ENCODE assay signal across 8 cellular contexts in the genomic region with DNA sequence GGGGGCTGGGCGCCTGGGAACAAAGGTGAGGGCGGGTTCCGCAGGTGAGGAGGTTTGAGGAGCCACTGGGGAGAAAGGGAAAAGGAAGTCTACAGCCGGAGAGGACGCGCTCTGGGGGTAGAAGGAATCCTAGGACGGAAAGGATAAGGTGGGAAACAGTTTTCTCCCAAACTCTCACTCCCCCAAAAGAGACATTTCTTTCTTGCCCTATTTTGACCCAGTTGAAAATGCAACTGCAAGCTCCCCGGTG. TPM values are rescaled to one million over a fixed set of nuclear protein-coding genes. Genes with fewer than 3 reads are reported as not detected.
DNase-seq lines count a peak whose midpoint lies in the region; ATAC-seq and TF ChIP-seq lines count a peak whose summit lies in the region.

No MANE protein-coding gene starts in this region.

- H3K27ac Mint-ChIP-seq in activated naive CD8-positive, alpha-beta T cell treated with anti-CD3 and anti-CD28 coated beads, Interleukin-2, amount 10 ng/mL, durations not matched to agents 7 days and 5 days: peak overlapping the region; percentile 95

- peak overlapping the region; percentile 42; the same call in 1 of the 2 replicates for H3K27ac ChIP-seq in ACC112 (ENCODE audit: low read depth, low read length)
- H3K27ac ChIP-seq in HCT116 (ENCODE audit: low read depth, low read length): peak overlapping the region; percentile 99
- H3K27ac ChIP-seq in thyroid gland: peak overlapping the region; percentile 96 to 98 (median 98)

- peak overlapping the region; percentile 93 for H2AFZ ChIP-seq in ACC112 (ENCODE audit: low read length, unreplicated experiment)
- H2AFZ ChIP-seq in HCT116 (ENCODE audit: low read depth, low read length, poor library complexity, severe bottlenecking): no peak overlapping the region

- ATAC-seq in HCT116 (peak; percentile 24), left lobe of liver (peak; percentile 20)
- no peak for ATAC-seq in activated naive CD8-positive, alpha-beta T cell treated with anti-CD3 and anti-CD28 coated beads, Interleukin-2, amount 10 ng/mL, durations not matched to agents 7 days and 5 days (ENCODE audit: low read depth)

- peaks cover 16% of the 10 kb centered on the region for H3K4me1 ChIP-seq in ACC112 (ENCODE audit: control insufficient read depth, insufficient read depth, low read length, unreplicated experiment)
- H3K4me1 ChIP-seq in HCT116 (ENCODE audit: control insufficient read depth in 1 of 2, insufficient read depth in 2 of 2, low read length in 2 of 2): peaks cover 12 to 23% of the 10 kb centered on the region in 2 experiments
- peaks cover 25 to 33% of the 10 kb centered on the region in 2 donors for H3K4me1 ChIP-seq in thyroid gland

- H3K27me3 ChIP-seq in ACC112 (ENCODE audit: insufficient read depth, low read length) (no peaks in the 10 kb centered on the region), HCT116 (ENCODE audit: insufficient read depth, low read length) (no peaks in the 10 kb centered on the region), thyroid gland (no peaks in the 10 kb centered on the region)

- POLR2A ChIA-PET in HCT116 (lab: Charles Lee): interaction anchor here (0.9 to 1.9 kb wide), 6 partner anchors 8 to 88 kb away, joined by 3 to 11 read pairs (median 4); no protein-coding TSS in a partner anchor
- POLR2A ChIA-PET in activated naive CD8-positive, alpha-beta T cell treated with anti-CD3 and anti-CD28 coated beads, Interleukin-2, amount 10 ng/mL, durations not matched to agents 7 days and 5 days (lab: Charles Lee): interaction anchor here (0.6 to 3.2 kb wide), 15 partner anchors 9 to 1398 kb away, joined by 3 to 26 read pairs (median 5); a partner anchor contains a TSS

- intact Hi-C loops in HCT116 (cut with micrococcal nuclease): loop anchor here (5.0 to 10.0 kb wide), 2 partner anchors 169 to 226 kb away; a partner anchor contains a TSS
- intact Hi-C loops in thyroid gland (cut with DNase I): loop anchor here (10.0 kb wide), 1 partner anchor 86 kb away; no protein-coding TSS in a partner anchor

- no TSS peak for BruUV-seq in HCT116 (replicated peaks; lab: Mats Ljungman, UMichigan)

- H3K4me3 ChIP-seq in ACC112 (ENCODE audit: low read depth, low read length): peak overlapping the region; percentile 100
- peak overlapping the region; percentile 85 to 96 for H3K4me3 ChIP-seq in HCT116 (replicated peaks in 1 of 2; ENCODE audit: low read depth in 1 of 2, low read length in 2 of 2)
- H3K4me3 ChIP-seq in thyroid gland (replicated peaks in 1 of 3): peak overlapping the region; percentile 77 to 84 (median 79)

- H3K9ac ChIP-seq in HCT116 (ENCODE audit: low read length): peak overlapping the region; percentile 97

- H3K9me3 ChIP-seq in HCT116 (ENCODE audit: control insufficient read depth in 1 of 2, insufficient read depth in 1 of 2, low read depth in 1 of 2, low read length in 2 of 2) (no peaks in the 10 kb centered on the region), thyroid gland (no peaks in the 10 kb centered on the region)

- peaks cover 5% of the 10 kb centered on the region; the same call in 1 of the 2 replicates for H4K20me1 ChIP-seq in HCT116 (ENCODE audit: insufficient read depth)

- CTCF ChIA-PET in HCT116 (lab: Charles Lee): interaction anchor here (0.9 to 1.7 kb wide), 6 partner anchors 9 to 333 kb away, joined by 3 to 7 read pairs (median 3); no protein-coding TSS in a partner anchor

- RAD21 ChIA-PET in HCT116 (lab: Charles Lee; ENCODE audit: low non-redundant PET in 1 of 2, low total read pairs in 2 of 2, uncharacterized antibody in 2 of 2, unreplicated experiment in 2 of 2): no interaction called here

- no peaks in the 10 kb centered on the region for H3K9me2 ChIP-seq in HCT116 (ENCODE audit: insufficient read depth)

- H3K9me3 Mint-ChIP-seq in activated naive CD8-positive, alpha-beta T cell treated with anti-CD3 and anti-CD28 coated beads, Interleukin-2, amount 10 ng/mL, durations not matched to agents 7 days and 5 days: no peaks in the 10 kb centered on the region

- peaks cover 28% of the 10 kb centered on the region for H3K36me3 Mint-ChIP-seq in activated naive CD8-positive, alpha-beta T cell treated with anti-CD3 and anti-CD28 coated beads, Interleukin-2, amount 10 ng/mL, durations not matched to agents 7 days and 5 days

- H3K36me3 ChIP-seq in ACC112 (ENCODE audit: insufficient read depth, low read length): peaks cover 11% of the 10 kb centered on the region; the same call in 1 of the 2 replicates
- H3K36me3 ChIP-seq in HCT116 (ENCODE audit: control insufficient read depth in 1 of 2, insufficient read depth in 2 of 2, low read length in 2 of 2): peaks cover 6 to 17% of the 10 kb centered on the region in 2 experiments; a peak in 3 of 4 replicates
- no peaks in the 10 kb centered on the region for H3K36me3 ChIP-seq in thyroid gland

- H3K4me3 Mint-ChIP-seq in activated naive CD8-positive, alpha-beta T cell treated with anti-CD3 and anti-CD28 coated beads, Interleukin-2, amount 10 ng/mL, durations not matched to agents 7 days and 5 days: peak overlapping the region; percentile 89

- no peak for TF ChIP-seq POLR2A in HCT116 (IDR thresholded peaks at IDR 0.05; ENCODE audit: borderline replicate concordance, extremely low read depth, insufficient read depth, insufficient read length)
- TF ChIP-seq POLR2A in thyroid gland (IDR thresholded peaks at IDR 0.05): no peak

- 0 to 2% methylated on average over 8 of the region's 8 CpGs for WGBS in thyroid gland, 2 donors

- peak overlapping the region; percentile 91 for H3K4me2 ChIP-seq in HCT116 (ENCODE audit: low read length)

- DNase-seq in HCT116 (ENCODE audit: low read depth, low spot score) (peak; percentile 40), left lobe of liver (ENCODE audit: low spot score) (no peak), thyroid gland (no peak), COLO668 (lab: John Stamatoyannopoulos, UW; ENCODE audit: unreplicated experiment) (no peak), AG08395 (ENCODE audit: low spot score) (no peak), GM19238 (ENCODE audit: insufficient read length, low spot score) (no peak)
- DNase-seq in activated naive CD8-positive, alpha-beta T cell treated with anti-CD3 and anti-CD28 coated beads, Interleukin-2, amount 10 ng/mL, durations not matched to agents 7 days and 5 days: no peak

- TF ChIP-seq RAD21 in HCT116 (IDR thresholded peaks at IDR 0.05; ENCODE audit: low read depth): no peak

- peaks cover 73% of the 10 kb centered on the region for H3K79me2 ChIP-seq in ACC112 (ENCODE audit: control insufficient read depth, insufficient read depth, low read length, unreplicated experiment)
- H3K79me2 ChIP-seq in HCT116 (ENCODE audit: insufficient read depth, low read length): peaks cover 83% of the 10 kb centered on the region

- H3K4me1 Mint-ChIP-seq in activated naive CD8-positive, alpha-beta T cell treated with anti-CD3 and anti-CD28 coated beads, Interleukin-2, amount 10 ng/mL, durations not matched to agents 7 days and 5 days: peaks cover 48% of the 10 kb centered on the region

- TF ChIP-seq CTCF in HCT116 (IDR thresholded peaks at IDR 0.05 in 2 of 3, conservative IDR thresholded peaks at IDR 0.05 in 1 of 3; ENCODE audit: borderline replicate concordance in 1 of 3, insufficient read depth in 1 of 3, low read depth in 2 of 3, low read length in 2 of 3) (no peak), thyroid gland (IDR thresholded peaks at IDR 0.05) (no peak)

- no peaks in the 10 kb centered on the region for H3K27me3 Mint-ChIP-seq in activated naive CD8-positive, alpha-beta T cell treated with anti-CD3 and anti-CD28 coated beads, Interleukin-2, amount 10 ng/mL, durations not matched to agents 7 days and 5 days

TF ChIP-seq in HCT116, 20 proteins besides CTCF, POLR2A, EP300 and RAD21 (continues in another document):
- TF ChIP-seq POLR2AphosphoS5 (IDR thresholded peaks at IDR 0.05; ENCODE audit: low read depth, low read length) (no peak), SP1 (IDR thresholded peaks at IDR 0.05; ENCODE audit: low read depth) (no peak), JUND (IDR thresholded peaks at IDR 0.05) (no peak), FOSL1 (IDR thresholded peaks at IDR 0.05; ENCODE audit: low read depth) (no peak)
- TF ChIP-seq, protein P1, sequence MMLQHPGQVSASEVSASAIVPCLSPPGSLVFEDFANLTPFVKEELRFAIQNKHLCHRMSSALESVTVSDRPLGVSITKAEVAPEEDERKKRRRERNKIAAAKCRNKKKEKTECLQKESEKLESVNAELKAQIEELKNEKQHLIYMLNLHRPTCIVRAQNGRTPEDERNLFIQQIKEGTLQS (IDR thresholded peaks at IDR 0.05): no peak
- TF ChIP-seq, protein P2, sequence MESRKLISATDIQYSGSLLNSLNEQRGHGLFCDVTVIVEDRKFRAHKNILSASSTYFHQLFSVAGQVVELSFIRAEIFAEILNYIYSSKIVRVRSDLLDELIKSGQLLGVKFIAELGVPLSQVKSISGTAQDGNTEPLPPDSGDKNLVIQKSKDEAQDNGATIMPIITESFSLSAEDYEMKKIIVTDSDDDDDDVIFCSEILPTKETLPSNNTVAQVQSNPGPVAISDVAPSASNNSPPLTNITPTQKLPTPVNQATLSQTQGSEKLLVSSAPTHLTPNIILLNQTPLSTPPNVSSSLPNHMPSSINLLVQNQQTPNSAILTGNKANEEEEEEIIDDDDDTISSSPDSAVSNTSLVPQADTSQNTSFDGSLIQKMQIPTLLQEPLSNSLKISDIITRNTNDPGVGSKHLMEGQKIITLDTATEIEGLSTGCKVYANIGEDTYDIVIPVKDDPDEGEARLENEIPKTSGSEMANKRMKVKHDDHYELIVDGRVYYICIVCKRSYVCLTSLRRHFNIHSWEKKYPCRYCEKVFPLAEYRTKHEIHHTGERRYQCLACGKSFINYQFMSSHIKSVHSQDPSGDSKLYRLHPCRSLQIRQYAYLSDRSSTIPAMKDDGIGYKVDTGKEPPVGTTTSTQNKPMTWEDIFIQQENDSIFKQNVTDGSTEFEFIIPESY (IDR thresholded peaks at IDR 0.05; ENCODE audit: extremely low read depth, insufficient replicate concordance, low read length): no peak

RNA-seq across cellular contexts. Expression of a gene that starts 0.7 kb away (rescaled TPM):
- total RNA-seq in HCT116 (2021; ENCODE audit: unreplicated experiment): 184 TPM
- polyA plus RNA-seq in HCT116 (2012): 131 and 182 TPM in 2 replicates
- 100 to 1,000 TPM; 139 to 140 TPM for total RNA-seq in activated naive CD8-positive, alpha-beta T cell treated with anti-CD3 and anti-CD28 coated beads, Interleukin-2, amount 10 ng/mL, durations not matched to agents 7 days and 5 days
- 36.1 TPM for total RNA-seq in left lobe of liver
- total RNA-seq in thyroid gland: 100 to 1,000 TPM in 2 of 4 donors, 10 to 100 TPM in 2; 64.1 to 111 (median 87.0) TPM

RNA-seq across cellular contexts. Expression of a gene that starts 0.7 kb away (rescaled TPM):
- total RNA-seq in HCT116 (2021; ENCODE audit: unreplicated experiment): 12.1 TPM
- 6.9 and 8.4 TPM in 2 replicates for polyA plus RNA-seq in HCT116 (2012)
- total RNA-seq in activated naive CD8-positive, alpha-beta T cell treated with anti-CD3 and anti-CD28 coated beads, Interleukin-2, amount 10 ng/mL, durations not matched to agents 7 days and 5 days: 1 to 10 TPM; 8.0 to 8.3 TPM
- 10.1 TPM for total RNA-seq in left lobe of liver
- 10 to 100 TPM; 17.3 to 19.9 (median 17.8) TPM for total RNA-seq in thyroid gland

Comparison
In these comparisons a context has a peak if more than half of its experiments do, and no peak if none do; other contexts are left out.
1. H3K27ac ChIP-seq: peak in every context shown above with its lines; median percentile 99 in HCT116; 98 in thyroid gland; 42 in ACC112.